8 cellular contexts compared by ENCODE assay signal in the genomic region with DNA sequence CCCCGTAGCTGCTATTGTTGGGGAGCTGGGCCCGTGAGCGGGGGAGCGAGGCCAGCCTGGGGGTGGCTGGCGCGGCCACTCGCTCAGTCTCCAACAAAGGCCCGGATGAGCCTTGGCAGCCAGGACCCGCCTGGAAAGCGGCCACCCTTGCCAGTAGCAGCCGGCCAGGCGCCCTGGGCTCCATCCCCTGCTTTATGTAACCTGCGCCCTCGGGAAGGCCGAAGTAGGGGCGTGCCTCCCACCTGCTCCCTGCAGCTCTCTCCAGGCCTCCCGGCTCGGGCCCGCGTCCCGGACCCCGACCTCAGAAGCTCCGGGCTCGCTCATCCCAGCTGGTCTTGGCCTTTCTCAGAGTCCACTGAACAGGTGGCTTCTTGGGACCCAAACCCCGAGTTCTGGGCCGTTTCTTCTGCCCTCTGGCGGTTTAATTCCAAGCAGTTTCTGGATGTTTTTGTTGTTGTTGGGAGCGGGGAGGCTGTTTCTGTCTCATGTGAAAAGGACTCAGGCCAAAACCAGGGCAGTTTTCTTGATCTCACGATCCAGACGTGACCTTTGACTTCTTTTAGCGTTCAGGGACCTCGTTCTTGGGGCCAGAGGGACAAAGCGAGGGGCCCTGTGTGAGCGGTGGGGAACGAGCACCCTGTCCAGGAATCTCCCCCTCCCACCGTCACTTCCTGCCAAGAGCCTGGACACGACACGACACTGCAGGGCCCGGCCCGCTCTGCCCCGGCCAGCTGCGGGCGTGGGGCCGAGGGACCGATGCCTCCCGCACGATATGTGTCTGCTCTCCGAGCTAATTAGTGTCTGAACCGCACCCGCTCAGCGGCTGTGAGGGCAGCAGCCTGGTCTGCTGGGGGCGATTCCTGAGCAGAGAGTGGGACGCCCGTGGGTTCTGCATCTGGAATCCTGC. TPM values are rescaled to one million over a fixed set of nuclear protein-coding genes. Genes with fewer than 3 reads are reported as not detected.
DNase-seq lines count a peak whose midpoint lies in the region; ATAC-seq, FAIRE-seq and TF ChIP-seq lines count a peak whose summit lies in the region.

No MANE protein-coding gene starts in this region.

- FAIRE-seq in kidney (lab: Jason Lieb, UNC) = no peak

- H3K27ac ChIP-seq in colonic mucosa = peak overlapping the region; percentile 70
- H3K27ac ChIP-seq in kidney (ENCODE audit: low read depth in 2 of 2, low read length in 2 of 2) = peak overlapping the region; percentile 73 to 83
- peak overlapping the region; percentile 42 to 99 (median 89) for H3K27ac ChIP-seq in skin epidermis

- H3K27ac Mint-ChIP-seq in T-helper 2 cell treated with Interferon-gamma antibody and Interleukin-4, amounts not matched to agents 5 μg/mL and 100 μg/mL, for 36 hours = peak overlapping the region; percentile 79

- H3K27me3 ChIP-seq in colonic mucosa = no peaks in the 10 kb centered on the region

- no peaks in the 10 kb centered on the region for H3K27me3 Mint-ChIP-seq in T-helper 2 cell treated with Interferon-gamma antibody and Interleukin-4, amounts not matched to agents 5 μg/mL and 100 μg/mL, for 36 hours (ENCODE audit: low read depth)

- in situ Hi-C loops in KBM-7 (cut with MboI; ENCODE audit: low pct_unique_long_range_greater_than_20kb, low sequenced_read_pairs) = no loop called here

- H3K4me1 Mint-ChIP-seq in T-helper 2 cell treated with Interferon-gamma antibody and Interleukin-4, amounts not matched to agents 5 μg/mL and 100 μg/mL, for 36 hours (ENCODE audit: low read depth) = peaks cover 3% of the 10 kb centered on the region

- DNase-seq in GF-D8 (lab: John Stamatoyannopoulos, UW) (peak; percentile 25), KBM-7 (peak; percentile 73), colonic mucosa (peak; percentile 73), kidney (peak; percentile 85)
- peak; percentile 34 for DNase-seq in T-helper 2 cell treated with Interferon-gamma antibody and Interleukin-4, amounts not matched to agents 5 μg/mL and 100 μg/mL, for 36 hours (ENCODE audit: low spot score)

- intact Hi-C loops in colonic mucosa (cut with DNase I) (no loop called here), kidney (cut with DNase I) (no loop called here)

- H3K9me3 ChIP-seq in colonic mucosa = no peaks in the 10 kb centered on the region
- no peaks in the 10 kb centered on the region for H3K9me3 ChIP-seq in kidney (ENCODE audit: control insufficient read depth in 1 of 2, low read length in 2 of 2)

- H3K4me3 ChIP-seq in colonic mucosa = peak overlapping the region; percentile 96
- peak overlapping the region; percentile 63 to 64 for H3K4me3 ChIP-seq in kidney (ENCODE audit: low read length in 2 of 2)
- H3K4me3 ChIP-seq in skin epidermis = peak overlapping the region; percentile 69 to 99 (median 96)

- TF ChIP-seq CTCF in colonic mucosa (IDR thresholded peaks at IDR 0.05) = peak; percentile 35
- TF ChIP-seq CTCF in kidney (IDR thresholded peaks at IDR 0.05; ENCODE audit: borderline replicate concordance, extremely low read depth, insufficient read depth) = peak; percentile 8

- peak overlapping the region; percentile 79 for H3K4me3 Mint-ChIP-seq in T-helper 2 cell treated with Interferon-gamma antibody and Interleukin-4, amounts not matched to agents 5 μg/mL and 100 μg/mL, for 36 hours

- peaks cover under 1% of the 10 kb centered on the region for H3K36me3 Mint-ChIP-seq in T-helper 2 cell treated with Interferon-gamma antibody and Interleukin-4, amounts not matched to agents 5 μg/mL and 100 μg/mL, for 36 hours (ENCODE audit: low read depth)

- H3K36me3 ChIP-seq in colonic mucosa = no peaks in the 10 kb centered on the region
- H3K36me3 ChIP-seq in kidney (ENCODE audit: control insufficient read depth in 1 of 2, insufficient read depth in 2 of 2, low read length in 2 of 2) = peaks cover 0 to 10% of the 10 kb centered on the region in 2 donors

- H3K4me1 ChIP-seq in colonic mucosa (peaks cover 13% of the 10 kb centered on the region), kidney (ENCODE audit: control insufficient read depth in 1 of 2, insufficient read depth in 1 of 2, low read depth in 1 of 2, low read length in 2 of 2) (peaks cover 3 to 17% of the 10 kb centered on the region in 2 donors)

- H3K9ac ChIP-seq in colonic mucosa (ENCODE audit: low read depth in 2 of 2, low read length in 2 of 2) (peak overlapping the region; percentile 96 to 97), kidney (ENCODE audit: low read length in 2 of 2) (peak overlapping the region; percentile 66 to 78)

- no peaks in the 10 kb centered on the region for H3K9me3 Mint-ChIP-seq in T-helper 2 cell treated with Interferon-gamma antibody and Interleukin-4, amounts not matched to agents 5 μg/mL and 100 μg/mL, for 36 hours

- no peak for ATAC-seq in GM21737 (IDR thresholded peaks at IDR 0.05; ENCODE audit: unreplicated experiment)
- no peak for ATAC-seq in HG03139 (IDR thresholded peaks at IDR 0.05; ENCODE audit: unreplicated experiment)

RNA-seq across cellular contexts. Expression of gene CDC34, which starts 1.3 kb away (rescaled TPM):
- total RNA-seq in colonic mucosa (10 to 100 TPM; 60.7 to 93.4 TPM), kidney (33.8 TPM)
- polyA plus RNA-seq in kidney (ENCODE audit: insufficient read depth, low read depth, low replicate concordance) = 72.3 TPM

RNA-seq across cellular contexts. Expression of gene GZMM, which starts 11.0 kb away (rescaled TPM):
- 1 to 10 TPM in 1 of 2 donors, under 1 TPM in 1; 0.61 to 1.0 TPM for total RNA-seq in colonic mucosa
- total RNA-seq in kidney = 2.8 TPM
- not detected for polyA plus RNA-seq in kidney (ENCODE audit: insufficient read depth, low read depth, low replicate concordance)

RNA-seq across cellular contexts. Expression of gene TPGS1, which starts 25.5 kb away (rescaled TPM):
- 10 to 100 TPM; 13.3 to 14.4 TPM for total RNA-seq in colonic mucosa
- total RNA-seq in kidney = 23.1 TPM
- polyA plus RNA-seq in kidney (ENCODE audit: insufficient read depth, low read depth, low replicate concordance) = 17.9 TPM

RNA-seq across cellular contexts. Expression of gene MADCAM1, which starts 36.5 kb away (rescaled TPM):
- total RNA-seq in colonic mucosa (1 to 10 TPM; 4.5 to 7.3 TPM), kidney (0.50 TPM)
- 0.77 TPM for polyA plus RNA-seq in kidney (ENCODE audit: insufficient read depth, low read depth, low replicate concordance)

RNA-seq across cellular contexts. Expression of gene BSG, which starts 39.6 kb away (rescaled TPM):
- total RNA-seq in colonic mucosa (1,000 to 10,000 TPM in 1 of 2 donors, 100 to 1,000 TPM in 1; 920 to 1,084 TPM), kidney (554 TPM)
- polyA plus RNA-seq in kidney (ENCODE audit: insufficient read depth, low read depth, low replicate concordance) = 984 TPM

Comparison
In these comparisons a context has a peak if more than half of its experiments do, and no peak if none do; other contexts are left out.
1. DNase-seq: peak in every context shown above with its lines; median percentile 85 in kidney; 73 in KBM-7; 73 in colonic mucosa; 34 in T-helper 2 cell treated with Interferon-gamma antibody and Interleukin-4, amounts not matched to agents 5 μg/mL and 100 μg/mL, for 36 hours; 25 in GF-D8.